ENCODE assay signal across 11 cellular contexts in the genomic region with DNA sequence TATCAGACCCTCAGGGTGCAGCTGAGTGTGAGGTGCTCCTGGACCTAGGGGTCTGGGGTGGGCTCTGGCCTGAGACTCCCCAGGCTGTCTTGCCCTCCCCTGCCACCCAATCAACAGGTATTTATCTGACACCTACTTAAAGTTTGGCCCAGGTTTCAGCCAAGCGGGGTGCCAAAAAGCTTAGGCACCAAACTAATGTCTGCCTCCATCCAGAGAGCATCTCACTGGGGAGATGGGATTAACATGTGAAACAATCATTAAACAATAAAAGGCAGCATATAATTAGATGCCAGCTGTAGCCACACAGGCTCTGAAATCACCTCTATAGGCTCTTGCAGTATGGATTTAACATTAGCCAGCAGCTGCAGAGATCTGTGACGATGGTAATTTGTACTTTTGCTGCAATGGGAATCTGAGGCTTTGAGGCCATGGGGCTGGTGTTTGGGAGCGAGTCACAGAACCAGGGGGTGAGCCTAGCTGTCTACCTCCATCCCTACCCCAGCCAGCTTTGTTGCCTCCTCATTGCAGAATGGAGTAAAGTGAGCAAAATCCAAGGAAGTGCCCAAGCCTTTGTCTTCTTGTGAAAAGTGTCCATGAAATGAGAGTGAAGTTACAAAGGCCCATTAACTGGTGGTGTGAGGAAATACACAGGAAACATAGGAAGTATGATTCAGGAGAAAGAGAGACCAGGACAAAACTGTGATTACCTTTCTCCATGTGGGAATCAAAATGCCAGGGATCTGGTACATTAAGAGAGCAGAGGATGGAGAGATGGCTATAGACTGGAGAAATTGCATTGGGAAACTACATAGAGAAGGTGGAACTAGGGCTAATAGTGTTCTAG. TPM values are rescaled to one million over a fixed set of nuclear protein-coding genes. Genes with fewer than 3 reads are reported as not detected.
DNase-seq lines count a peak whose midpoint lies in the region; ATAC-seq and TF ChIP-seq lines count a peak whose summit lies in the region.
"Had no signal": no experiment of that assay in that cellular context is flagged by ENCODE, and none has a peak within 500 bp of the region (broad histone marks: within the 10 kb centered on the region; RNA-seq: fewer than 3 reads in every experiment).

No MANE protein-coding gene starts in this region.

- peaks cover 60% of the 10 kb centered on the region for H3K36me3 Mint-ChIP-seq in activated B cell treated with CpG ODN at 0.5 μM for 24 hours (ENCODE audit: low read depth)

- no peak for ATAC-seq in Right ventricle myocardium inferior
- no peak for ATAC-seq in activated B cell treated with CpG ODN at 0.5 μM for 24 hours (ENCODE audit: low read depth)
- ATAC-seq in left lung, result no peak
- no peak for ATAC-seq in upper lobe of left lung (ENCODE audit: low FRiP score in 2 of 2)
- no peak for ATAC-seq in HG03354 (IDR thresholded peaks at IDR 0.05; ENCODE audit: poor library complexity, severe bottlenecking, unreplicated experiment)

- H3K4me1 ChIP-seq in left ventricle myocardium inferior (peaks cover 45% of the 10 kb centered on the region), left lung (peaks cover 7 to 93% of the 10 kb centered on the region in 2 donors), upper lobe of left lung (peaks cover 46 to 76% (median 62%) of the 10 kb centered on the region in 4 donors)
- H3K4me1 ChIP-seq: testis had no signal

- H3K36me3 ChIP-seq in left ventricle myocardium inferior, result no peaks in the 10 kb centered on the region
- no peaks in the 10 kb centered on the region for H3K36me3 ChIP-seq in left lung
- H3K36me3 ChIP-seq in upper lobe of left lung, result no peaks in the 10 kb centered on the region
- H3K36me3 ChIP-seq in WERI-Rb-1, result no peaks in the 10 kb centered on the region; the same call in none of the 2 replicates

- POLR2A ChIA-PET in activated B cell treated with CpG ODN at 0.5 μM for 24 hours (lab: Charles Lee), result interaction anchor here (1.0 to 9.8 kb wide), 4 partner anchors 10 to 99 kb away, joined by 3 to 343 read pairs (median 10); no protein-coding TSS in a partner anchor

- no peak for TF ChIP-seq POLR2A in upper lobe of left lung (IDR thresholded peaks at IDR 0.05)

- 81 to 86% methylated on average over 3 of the region's 3 CpGs for WGBS in upper lobe of left lung, 2 donors

- no peak for DNase-seq in left ventricle myocardium inferior
- DNase-seq in Right ventricle myocardium inferior (ENCODE audit: missing footprints), result no peak
- DNase-seq in activated B cell treated with CpG ODN at 0.5 μM for 24 hours, result no peak
- DNase-seq in left lung, result no peak
- DNase-seq in upper lobe of left lung, result no peak
- no peak for DNase-seq in activated CD8-positive, alpha-beta memory T cell treated with anti-CD3 and anti-CD28 coated beads for 24 hours
- DNase-seq in WERI-Rb-1, result no peak
- DNase-seq: activated CD4-positive, alpha-beta T cell treated with anti-CD3 and anti-CD28 coated beads for 4 hours; endodermal cell; testis had no signal

- H3K4me3 Mint-ChIP-seq in activated B cell treated with CpG ODN at 0.5 μM for 24 hours, result peak overlapping the region; percentile 73
- H3K4me3 Mint-ChIP-seq: endodermal cell had no signal

- no peak for TF ChIP-seq EP300 in upper lobe of left lung (IDR thresholded peaks at IDR 0.05)

- TF ChIP-seq CTCF in left ventricle myocardium inferior (IDR thresholded peaks at IDR 0.05; ENCODE audit: borderline replicate concordance) (no peak), activated B cell treated with CpG ODN at 0.5 μM for 24 hours (IDR thresholded peaks at IDR 0.05) (no peak), left lung (IDR thresholded peaks at IDR 0.05) (no peak), upper lobe of left lung (IDR thresholded peaks at IDR 0.05) (no peak), WERI-Rb-1 (IDR thresholded peaks at IDR 0.05; ENCODE audit: low read depth, low read length) (no peak)

- no peaks in the 10 kb centered on the region for H3K9me3 Mint-ChIP-seq in activated B cell treated with CpG ODN at 0.5 μM for 24 hours
- H3K9me3 Mint-ChIP-seq: endodermal cell had no signal

- intact Hi-C loops in left ventricle myocardium inferior (cut with micrococcal nuclease) (no loop called here), Right ventricle myocardium inferior (cut with DNase I) (no loop called here), activated B cell treated with CpG ODN at 0.5 μM for 24 hours (cut with micrococcal nuclease) (loop anchor here (1.0 kb wide), 2 partner anchors 13 to 17 kb away; no protein-coding TSS in a partner anchor), left lung (cut with DNase I) (no loop called here)

- H3K9me3 ChIP-seq in left ventricle myocardium inferior (replicated peaks) (no peaks in the 10 kb centered on the region), left lung (no peaks in the 10 kb centered on the region), upper lobe of left lung (no peaks in the 10 kb centered on the region), WERI-Rb-1 (ENCODE audit: severe bottlenecking) (no peaks in the 10 kb centered on the region)
- H3K9me3 ChIP-seq: testis had no signal

- H3K27ac Mint-ChIP-seq in activated B cell treated with CpG ODN at 0.5 μM for 24 hours, result peak overlapping the region; percentile 96
- H3K27ac Mint-ChIP-seq: endodermal cell had no signal

- H3K27me3 Mint-ChIP-seq in activated B cell treated with CpG ODN at 0.5 μM for 24 hours, result no peaks in the 10 kb centered on the region

- peak overlapping the region; percentile 56 for H3K27ac ChIP-seq in left ventricle myocardium inferior (replicated peaks)
- H3K27ac ChIP-seq in left lung, result peak overlapping the region; percentile 77 to 98
- peak overlapping the region; percentile 85 to 89 (median 87) for H3K27ac ChIP-seq in upper lobe of left lung
- H3K27ac ChIP-seq in WERI-Rb-1, result no peak overlapping the region

- H3K4me3 ChIP-seq in left ventricle myocardium inferior (no peak overlapping the region), left lung (peak overlapping the region in 1 of 2 donors; percentile 0), upper lobe of left lung (no peak overlapping the region), WERI-Rb-1 (ENCODE audit: low read depth, low read length) (no peak overlapping the region)
- H3K4me3 ChIP-seq: testis had no signal

- CTCF ChIA-PET in activated B cell treated with CpG ODN at 0.5 μM for 24 hours (lab: Charles Lee), result interaction anchor here (1.0 to 2.4 kb wide), 7 partner anchors 8 to 97 kb away, joined by 3 to 18 read pairs (median 4); no protein-coding TSS in a partner anchor

- H3K4me1 Mint-ChIP-seq in activated B cell treated with CpG ODN at 0.5 μM for 24 hours, result peaks cover 98% of the 10 kb centered on the region
- H3K4me1 Mint-ChIP-seq: endodermal cell had no signal

- no peaks in the 10 kb centered on the region for H3K27me3 ChIP-seq in left ventricle myocardium inferior (ENCODE audit: low read depth)
- no peaks in the 10 kb centered on the region for H3K27me3 ChIP-seq in left lung
- no peaks in the 10 kb centered on the region for H3K27me3 ChIP-seq in upper lobe of left lung
- H3K27me3 ChIP-seq in WERI-Rb-1 (ENCODE audit: insufficient read depth, low read depth, severe bottlenecking), result no peaks in the 10 kb centered on the region
- H3K27me3 ChIP-seq: testis had no signal

RNA-seq across cellular contexts. Expression of gene EIF2D, which starts 36.1 kb away (rescaled TPM):
- total RNA-seq in left ventricle myocardium inferior (29.2 TPM), Right ventricle myocardium inferior (26.0 TPM), activated B cell treated with CpG ODN at 0.5 μM for 24 hours (61.2 and 65.4 TPM in 2 replicates), left lung (10 to 100 TPM; 37.5 to 39.5 TPM), upper lobe of left lung (10 to 100 TPM; 32.6 to 84.9 (median 45.4) TPM)

RNA-seq across cellular contexts. Expression of gene DYRK3, which starts 59.2 kb away (rescaled TPM):
- 26.6 TPM for total RNA-seq in left ventricle myocardium inferior
- total RNA-seq in Right ventricle myocardium inferior, result 21.9 TPM
- 0.33 and 0.37 TPM in 2 replicates for total RNA-seq in activated B cell treated with CpG ODN at 0.5 μM for 24 hours
- total RNA-seq in left lung, result 10 to 100 TPM; 11.5 to 11.8 TPM
- 10 to 100 TPM in 2 of 6 donors, 1 to 10 TPM in 4; 4.1 to 20.7 (median 7.0) TPM for total RNA-seq in upper lobe of left lung
